In the genomic region with DNA sequence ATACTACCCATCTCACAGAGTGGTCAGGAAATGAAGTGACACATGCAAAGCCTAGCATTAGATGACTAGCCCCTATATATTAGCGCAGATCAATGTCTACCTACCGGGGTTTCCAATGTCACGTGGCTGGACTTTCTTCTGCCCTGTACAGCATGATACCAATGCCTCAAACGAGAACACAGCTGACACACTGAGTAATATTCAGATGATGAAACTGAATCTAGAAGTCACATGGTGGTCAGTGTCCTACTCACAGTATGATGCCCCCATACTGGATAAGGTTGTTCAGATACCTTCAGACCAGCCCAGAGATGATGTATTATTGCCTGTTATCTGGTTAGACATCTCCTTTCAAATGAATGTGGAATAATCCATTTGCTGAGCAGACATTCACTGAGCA, we compare ENCODE assay signal across 25 cellular contexts.
"Had no signal": no experiment of that assay in that cellular context is flagged by ENCODE, and none has a peak within 500 bp of the region (broad histone marks: within the 10 kb centered on the region; RNA-seq: fewer than 3 reads in every experiment).

No MANE protein-coding gene starts in this region.

- H3K9me3 Mint-ChIP-seq: activated naive CD4-positive, alpha-beta T cell treated with anti-CD3 and anti-CD28 coated beads for 36 hours; activated naive CD8-positive, alpha-beta T cell treated with anti-CD3 and anti-CD28 coated beads for 36 hours; activated T-helper 1 cell treated with anti-CD3 and anti-CD28 coated beads, Interleukin-12 subunit alpha, Interleukin-12 subunit beta, Interleukin-2, Interleukin-4 antibody, amounts not matched to agents 30 ng/mL and 10 ng/mL and 1 ng/mL, durations not matched to agents 14 hours and 24 hours and 36 hours; effector memory CD8-positive, alpha-beta T cell; neural crest cell had no signal

- H3K4me1 Mint-ChIP-seq: activated naive CD8-positive, alpha-beta T cell treated with anti-CD3 and anti-CD28 coated beads for 36 hours; mesothelial cell of epicardium; naive thymus-derived CD8-positive, alpha-beta T cell had no signal

- H3K36me3 Mint-ChIP-seq: activated naive CD8-positive, alpha-beta T cell treated with anti-CD3 and anti-CD28 coated beads for 36 hours; naive thymus-derived CD8-positive, alpha-beta T cell had no signal

- H3K27ac Mint-ChIP-seq: activated naive CD4-positive, alpha-beta T cell treated with anti-CD3 and anti-CD28 coated beads for 36 hours; activated naive CD8-positive, alpha-beta T cell treated with anti-CD3 and anti-CD28 coated beads for 36 hours; activated T-helper 1 cell treated with anti-CD3 and anti-CD28 coated beads, Interleukin-12 subunit alpha, Interleukin-12 subunit beta, Interleukin-2, Interleukin-4 antibody, amounts not matched to agents 30 ng/mL and 10 ng/mL and 1 ng/mL, durations not matched to agents 14 hours and 24 hours and 36 hours; effector memory CD8-positive, alpha-beta T cell; mesothelial cell of epicardium; naive thymus-derived CD8-positive, alpha-beta T cell had no signal

- H3K4me1 ChIP-seq: adrenal gland, gastrocnemius medialis, right atrium auricular region, spleen, transverse colon had no signal

- H3K4me3 Mint-ChIP-seq: activated naive CD4-positive, alpha-beta T cell treated with anti-CD3 and anti-CD28 coated beads for 36 hours; activated naive CD8-positive, alpha-beta T cell treated with anti-CD3 and anti-CD28 coated beads for 36 hours; activated T-helper 1 cell treated with anti-CD3 and anti-CD28 coated beads, Interleukin-12 subunit alpha, Interleukin-12 subunit beta, Interleukin-2, Interleukin-4 antibody, amounts not matched to agents 30 ng/mL and 10 ng/mL and 1 ng/mL, durations not matched to agents 14 hours and 24 hours and 36 hours; effector memory CD8-positive, alpha-beta T cell; mesothelial cell of epicardium; naive thymus-derived CD8-positive, alpha-beta T cell; neural crest cell had no signal

- H3K9me3 ChIP-seq: adrenal gland, body of pancreas, gastrocnemius medialis, right atrium auricular region, spleen, testis, transverse colon had no signal

- H3K79me2 ChIP-seq: hepatocyte had no signal

- DNase-seq: activated CD4-positive, alpha-beta T cell treated with anti-CD3 and anti-CD28 coated beads for 4 hours; activated CD4-positive, alpha-beta T cell treated with anti-CD3 and anti-CD28 coated beads, Interleukin-2, amount 50 U/mL, for 4 hours; activated effector memory CD4-positive, alpha-beta T cell treated with anti-CD3 and anti-CD28 coated beads, Interleukin-2, amount 50 U/mL, for 16 hours; activated naive CD4-positive, alpha-beta T cell treated with anti-CD3 and anti-CD28 coated beads for 36 hours; activated naive CD8-positive, alpha-beta T cell treated with anti-CD3 and anti-CD28 coated beads for 36 hours; aorta; body of pancreas; cortex of kidney; effector memory CD8-positive, alpha-beta T cell; erythroblast; gastrocnemius medialis; left cardiac atrium; naive thymus-derived CD8-positive, alpha-beta T cell; occipital lobe; spleen; stimulated activated naive CD8-positive, alpha-beta T cell treated with anti-CD3 and anti-CD28 coated beads, Interleukin-15, Interleukin-2, amounts not matched to agents 100 U/mL and 50 U/mL, for 24 hours; testis; transverse colon had no signal

- ATAC-seq: body of pancreas; effector memory CD8-positive, alpha-beta T cell; gastrocnemius medialis; left cardiac atrium; naive thymus-derived CD8-positive, alpha-beta T cell; stimulated activated naive CD8-positive, alpha-beta T cell treated with anti-CD3 and anti-CD28 coated beads, Interleukin-15, Interleukin-2, amounts not matched to agents 100 U/mL and 50 U/mL, for 24 hours had no signal

- H3K4me3 ChIP-seq: adrenal gland, body of pancreas, gastrocnemius medialis, hepatocyte, right atrium auricular region, spleen, testis, transverse colon had no signal

- H3K27me3 ChIP-seq: adrenal gland, body of pancreas, gastrocnemius medialis, hepatocyte, right atrium auricular region, testis, transverse colon had no signal

- H2AFZ ChIP-seq: hepatocyte had no signal

- H3K4me2 ChIP-seq: hepatocyte had no signal

- H3K27ac ChIP-seq: adrenal gland, body of pancreas, gastrocnemius medialis, hepatocyte, right atrium auricular region, spleen, testis, transverse colon, VCaP had no signal

- H3K36me3 ChIP-seq: adrenal gland, gastrocnemius medialis, right atrium auricular region, spleen, transverse colon had no signal
